Comparison of ENCODE assay signal across 31 cellular contexts in genomic region chrX:153836921-153837320, GRCh38. TPM values are rescaled to one million over a fixed set of nuclear protein-coding genes. Genes with fewer than 3 reads are reported as not detected.
"Had no signal": no experiment of that assay in that cellular context is flagged by ENCODE, and none has a peak within 500 bp of the region (broad histone marks: within the 10 kb centered on the region; RNA-seq: fewer than 3 reads in every experiment).

No MANE protein-coding gene starts in this region.

- H3K4me1 ChIP-seq: parathyroid adenoma, psoas muscle, right lobe of liver, sigmoid colon, suprapubic skin, testis, tibial artery, transverse colon, upper lobe of right lung, uterus had no signal

- H3K9me3 Mint-ChIP-seq: naive thymus-derived CD8-positive, alpha-beta T cell; natural killer cell treated with Interleukin-12 subunit alpha and Interleukin-12 subunit beta and Interleukin-15 and Interleukin-18, amount 100 ng/mL, for 72 hours; stimulated activated effector memory CD8-positive, alpha-beta T cell treated with anti-CD3 and anti-CD28 coated beads, Interleukin-12 subunit alpha, Interleukin-12 subunit beta, amount 100 ng/mL, for 72 hours; stimulated activated naive CD8-positive, alpha-beta T cell treated with anti-CD3 and anti-CD28 coated beads, Interleukin-15, amount 100 ng/mL, for 72 hours had no signal

- H3K9me3 ChIP-seq: neutrophil, ovary, psoas muscle, right lobe of liver, sigmoid colon, suprapubic skin, testis, tibial artery, transverse colon, upper lobe of right lung, uterus had no signal

- H3K4me3 Mint-ChIP-seq: naive thymus-derived CD8-positive, alpha-beta T cell; natural killer cell treated with Interleukin-12 subunit alpha and Interleukin-12 subunit beta and Interleukin-15 and Interleukin-18, amount 100 ng/mL, for 72 hours; nephron progenitor cell; neural crest cell; stimulated activated effector memory CD8-positive, alpha-beta T cell treated with anti-CD3 and anti-CD28 coated beads, Interleukin-12 subunit alpha, Interleukin-12 subunit beta, amount 100 ng/mL, for 72 hours; stimulated activated naive CD8-positive, alpha-beta T cell treated with anti-CD3 and anti-CD28 coated beads, Interleukin-15, amount 100 ng/mL, for 72 hours; type B pancreatic cell had no signal

- H3K36me3 ChIP-seq: neutrophil, ovary, right lobe of liver, sigmoid colon, suprapubic skin, tibial artery, transverse colon, upper lobe of right lung, uterus had no signal

- H3K27ac ChIP-seq: neutrophil, ovary, parathyroid adenoma, psoas muscle, right lobe of liver, sigmoid colon, suprapubic skin, testis, tibial artery, transverse colon, upper lobe of right lung, uterus had no signal

- H2AFZ ChIP-seq: parathyroid adenoma had no signal

- H3K36me3 Mint-ChIP-seq: naive thymus-derived CD8-positive, alpha-beta T cell; natural killer cell treated with Interleukin-12 subunit alpha and Interleukin-12 subunit beta and Interleukin-15 and Interleukin-18, amount 100 ng/mL, for 72 hours; stimulated activated effector memory CD8-positive, alpha-beta T cell treated with anti-CD3 and anti-CD28 coated beads, Interleukin-12 subunit alpha, Interleukin-12 subunit beta, amount 100 ng/mL, for 72 hours; type B pancreatic cell had no signal

- H3K79me2 ChIP-seq: parathyroid adenoma had no signal

- ATAC-seq: naive thymus-derived CD8-positive, alpha-beta T cell; natural killer cell treated with Interleukin-12 subunit alpha and Interleukin-12 subunit beta and Interleukin-15 and Interleukin-18, amount 100 ng/mL, for 72 hours; psoas muscle; right cardiac atrium; right lobe of liver; stimulated activated effector memory CD8-positive, alpha-beta T cell treated with anti-CD3 and anti-CD28 coated beads, Interleukin-12 subunit alpha, Interleukin-12 subunit beta, amount 100 ng/mL, for 72 hours; stimulated activated naive CD8-positive, alpha-beta T cell treated with anti-CD3 and anti-CD28 coated beads, Interleukin-15, amount 100 ng/mL, for 72 hours; stimulated activated naive CD8-positive, alpha-beta T cell treated with anti-CD3 and anti-CD28 coated beads, Interleukin-15, Interleukin-2, amounts not matched to agents 100 U/mL and 50 U/mL, for 24 hours; upper lobe of right lung had no signal

- H3K4me1 Mint-ChIP-seq: naive thymus-derived CD8-positive, alpha-beta T cell; nephron progenitor cell; neural crest cell; stimulated activated effector memory CD8-positive, alpha-beta T cell treated with anti-CD3 and anti-CD28 coated beads, Interleukin-12 subunit alpha, Interleukin-12 subunit beta, amount 100 ng/mL, for 72 hours; stimulated activated naive CD8-positive, alpha-beta T cell treated with anti-CD3 and anti-CD28 coated beads, Interleukin-15, amount 100 ng/mL, for 72 hours had no signal

- DNase-seq: naive thymus-derived CD8-positive, alpha-beta T cell; nephron progenitor cell; nucleus accumbens; ovary; posterior cingulate gyrus; psoas muscle; right cardiac atrium; right lobe of liver; sigmoid colon; small intestine; stimulated activated CD4-positive, alpha-beta T cell treated with anti-CD3 and anti-CD28 coated beads, Interleukin-15, amount 100 ng/mL, for 24 hours; stimulated activated CD4-positive, alpha-beta T cell treated with anti-CD3 and anti-CD28 coated beads, Interleukin-2, amount 100 ng/mL, for 24 hours; stimulated activated CD4-positive, alpha-beta T cell treated with anti-CD3 and anti-CD28 coated beads, Interleukin-2, amount 100 ng/mL, for 48 hours; stimulated activated CD4-positive, alpha-beta T cell treated with anti-CD3 and anti-CD28 coated beads, Interleukin-4, amount 100 ng/mL, for 24 hours; stimulated activated naive CD4-positive, alpha-beta T cell; stimulated activated naive CD8-positive, alpha-beta T cell treated with anti-CD3 and anti-CD28 coated beads, Interleukin-15, amount 100 ng/mL, for 72 hours; stimulated activated naive CD8-positive, alpha-beta T cell treated with anti-CD3 and anti-CD28 coated beads, Interleukin-15, Interleukin-2, amounts not matched to agents 100 U/mL and 50 U/mL, for 24 hours; substantia nigra; testis; tibial artery; transverse colon; upper lobe of right lung; uterus had no signal

- H3K9ac ChIP-seq: parathyroid adenoma had no signal

- FAIRE-seq: small intestine had no signal

- H3K27ac Mint-ChIP-seq: naive thymus-derived CD8-positive, alpha-beta T cell; natural killer cell treated with Interleukin-12 subunit alpha and Interleukin-12 subunit beta and Interleukin-15 and Interleukin-18, amount 100 ng/mL, for 72 hours; nephron progenitor cell; progenitor cell of endocrine pancreas; stimulated activated effector memory CD8-positive, alpha-beta T cell treated with anti-CD3 and anti-CD28 coated beads, Interleukin-12 subunit alpha, Interleukin-12 subunit beta, amount 100 ng/mL, for 72 hours; stimulated activated naive CD8-positive, alpha-beta T cell treated with anti-CD3 and anti-CD28 coated beads, Interleukin-15, amount 100 ng/mL, for 72 hours; type B pancreatic cell had no signal

- H3K27me3 ChIP-seq: ovary, right lobe of liver, suprapubic skin, testis, tibial artery, upper lobe of right lung, uterus had no signal

- H3K4me3 ChIP-seq: ovary, psoas muscle, right lobe of liver, sigmoid colon, suprapubic skin, testis, tibial artery, transverse colon, upper lobe of right lung, uterus had no signal

RNA-seq across cellular contexts. Expression of gene L1CAM, which starts 49.1 kb away (rescaled TPM):
- polyA plus RNA-seq: naive thymus-derived CD8-positive, alpha-beta T cell had no signal

RNA-seq across cellular contexts. Expression of gene SRPK3, which starts 56.1 kb away (rescaled TPM):
- total RNA-seq: naive thymus-derived CD8-positive, alpha-beta T cell; natural killer cell treated with Interleukin-12 subunit alpha and Interleukin-12 subunit beta and Interleukin-15 and Interleukin-18, amount 100 ng/mL, for 72 hours; progenitor cell of endocrine pancreas; right lobe of liver; upper lobe of right lung had no signal
- polyA plus RNA-seq: naive thymus-derived CD8-positive, alpha-beta T cell had no signal
